8 cellular contexts compared by ENCODE assay signal in genomic region chr10:72328045-72328828, GRCh38. TPM values are rescaled to one million over a fixed set of nuclear protein-coding genes. Genes with fewer than 3 reads are reported as not detected.
DNase-seq lines count a peak whose midpoint lies in the region; ATAC-seq, FAIRE-seq and TF ChIP-seq lines count a peak whose summit lies in the region.

No MANE protein-coding gene starts in this region.

- DNase-seq in D341Med (ENCODE audit: low spot score) = peak; percentile 56
- DNase-seq in HL-60 (ENCODE audit: low read depth in 1 of 2, low spot score in 1 of 2) = peak in 1 of 2 experiments; percentile 60
- DNase-seq in T-cell = no peak
- DNase-seq in endothelial cell of umbilical vein (ENCODE audit: low read depth, low spot score) = peak; percentile 72
- peak; percentile 84 for DNase-seq in myocyte (ENCODE audit: low read depth)
- DNase-seq in aorta = peak in 1 of 2 donors; percentile 77
- DNase-seq in NCI-H446 treated with DMSO at 0.1 percent for 48 hours (lab: John Stamatoyannopoulos, UW) = no peak

- peak overlapping the region; percentile 36 to 95 for H3K27ac Mint-ChIP-seq in T-cell

- no peaks in the 10 kb centered on the region for H3K9me3 ChIP-seq in endothelial cell of umbilical vein (replicated peaks; ENCODE audit: control insufficient read depth, insufficient read depth, low read length)
- H3K9me3 ChIP-seq in aorta (ENCODE audit: control insufficient read depth, low read length) = no peaks in the 10 kb centered on the region

- WGBS in aorta, 2 donors = 11 to 16% methylated on average over 14 of the region's 14 CpGs

- BruUV-seq in endothelial cell of umbilical vein (replicated peaks; lab: Mats Ljungman, UMichigan) = no TSS peak

- TF ChIP-seq CTCF in HL-60 (IDR thresholded peaks at IDR 0.05; ENCODE audit: insufficient read depth, low read length) = no peak
- peak; percentile 61 to 70 for TF ChIP-seq CTCF in endothelial cell of umbilical vein (IDR thresholded peaks at IDR 0.05; ENCODE audit: extremely low read depth in 1 of 2, insufficient read depth in 1 of 2, low read depth in 1 of 2, low read length in 2 of 2)

- POLR2A ChIA-PET in T-cell (lab: Charles Lee) (interaction anchor here in 1 of 2 donors (0.7 kb wide), 1 partner anchor 24 kb away, joined by 3 read pairs; no protein-coding TSS in a partner anchor), endothelial cell of umbilical vein (lab: Charles Lee) (interaction anchor here (1.0 to 2.6 kb wide), 3 partner anchors 31 to 202 kb away, joined by 3 to 8 read pairs (median 3); partner anchors contain the start of gene DDIT4)

- H3K27ac ChIP-seq in HL-60 (replicated peaks) = peak overlapping the region; percentile 90
- H3K27ac ChIP-seq in endothelial cell of umbilical vein (ENCODE audit: insufficient read depth, low read depth, low read length) = peak overlapping the region; percentile 25
- H3K27ac ChIP-seq in aorta (ENCODE audit: low read depth in 1 of 2, low read length in 2 of 2) = no peak overlapping the region

- CTCF ChIA-PET in T-cell (lab: Charles Lee) (interaction anchor here in 1 of 2 donors (0.6 to 0.7 kb wide), 3 partner anchors 47 to 465 kb away, joined by 3 read pairs; no protein-coding TSS in a partner anchor), endothelial cell of umbilical vein (lab: Charles Lee) (interaction anchor here (0.6 to 12.3 kb wide), 14 partner anchors 9 to 432 kb away, joined by 3 to 214 read pairs (median 6); partner anchors contain the start of gene DDIT4)

- intact Hi-C loops in endothelial cell of umbilical vein (cut with micrococcal nuclease) (loop anchor here (1.0 to 2.0 kb wide), 5 partner anchors 55 to 280 kb away; partner anchors contain the start of gene DDIT4), aorta (cut with DNase I) (no loop called here)

- H2AFZ ChIP-seq in endothelial cell of umbilical vein (ENCODE audit: low read depth, low read length) = peak overlapping the region; percentile 67

- H3K4me3 Mint-ChIP-seq in T-cell = peak overlapping the region in 1 of 3 donors; percentile 94

- H3K27me3 ChIP-seq in HL-60 (ENCODE audit: insufficient read depth, poor library complexity, severe bottlenecking) (no peaks in the 10 kb centered on the region), endothelial cell of umbilical vein (ENCODE audit: control insufficient read depth in 2 of 2, insufficient read depth in 2 of 2, low read length in 2 of 2) (no peaks in the 10 kb centered on the region), aorta (ENCODE audit: control insufficient read depth in 1 of 2, insufficient read depth in 2 of 2, low read length in 1 of 2) (no peaks in the 10 kb centered on the region)

- H4K20me1 ChIP-seq in endothelial cell of umbilical vein (replicated peaks; ENCODE audit: control insufficient read depth, extremely low read depth, insufficient read depth, low read length) = no peaks in the 10 kb centered on the region

- ATAC-seq in T-cell (replicated peaks in 1 of 4) (no peak), aorta (ENCODE audit: low FRiP score) (peak; percentile 78), HG03175 (IDR thresholded peaks at IDR 0.05; ENCODE audit: unreplicated experiment) (no peak)

- H3K36me3 ChIP-seq in endothelial cell of umbilical vein (ENCODE audit: control insufficient read depth in 2 of 2, extremely low read depth in 1 of 2, insufficient read depth in 2 of 2, low read length in 2 of 2) (no peaks in the 10 kb centered on the region), aorta (ENCODE audit: control insufficient read depth in 1 of 2, insufficient read depth in 2 of 2, low read length in 1 of 2) (no peaks in the 10 kb centered on the region)

- H3K9ac ChIP-seq in endothelial cell of umbilical vein (replicated peaks; ENCODE audit: extremely low read depth, insufficient read depth, low read length) = no peak overlapping the region

- H3K36me3 Mint-ChIP-seq in T-cell = no peaks in the 10 kb centered on the region

- no peaks in the 10 kb centered on the region for H3K27me3 Mint-ChIP-seq in T-cell

- dilution Hi-C loops in endothelial cell of umbilical vein (cut with MboI; ENCODE audit: extremely low pct_ligation_motif_present, low sequenced_read_pairs) = no loop called here

- H3K4me2 ChIP-seq in endothelial cell of umbilical vein (ENCODE audit: insufficient read depth, low read length) = no peak overlapping the region

- H3K4me1 ChIP-seq in endothelial cell of umbilical vein (ENCODE audit: control insufficient read depth, extremely low read depth, insufficient read depth, low read length) (peaks cover 36% of the 10 kb centered on the region), aorta (ENCODE audit: control insufficient read depth in 1 of 2, insufficient read depth in 2 of 2, low read length in 2 of 2) (no peaks in the 10 kb centered on the region)

- H3K9me3 Mint-ChIP-seq in T-cell = no peaks in the 10 kb centered on the region

- no peaks in the 10 kb centered on the region for H3K9me1 ChIP-seq in endothelial cell of umbilical vein (replicated peaks; ENCODE audit: control insufficient read depth, extremely low read depth, insufficient read depth, low read length)

- H3K4me3 ChIP-seq in HL-60 (replicated peaks; ENCODE audit: insufficient read depth, low read length) = no peak overlapping the region
- no peak overlapping the region for H3K4me3 ChIP-seq in endothelial cell of umbilical vein (replicated peaks in 1 of 3; ENCODE audit: insufficient read depth in 1 of 3, low read depth in 1 of 3, low read length in 3 of 3)
- H3K4me3 ChIP-seq in aorta (ENCODE audit: low read length in 2 of 2) = no peak overlapping the region

- TF ChIP-seq POLR2A in endothelial cell of umbilical vein (IDR thresholded peaks at IDR 0.05; ENCODE audit: low read depth, low read length) = no peak

- H3K79me2 ChIP-seq in endothelial cell of umbilical vein (ENCODE audit: control insufficient read depth, insufficient read depth, low read length) = no peaks in the 10 kb centered on the region

- FAIRE-seq in endothelial cell of umbilical vein (lab: Jason Lieb, UNC) = peak; percentile 92

- peaks cover 77 to 81% (median 80%) of the 10 kb centered on the region in 3 donors for H3K4me1 Mint-ChIP-seq in T-cell

TF ChIP-seq in endothelial cell of umbilical vein, 7 proteins besides CTCF, POLR2A, EP300 and RAD21:
- TF ChIP-seq JUN (IDR thresholded peaks at IDR 0.05; ENCODE audit: borderline replicate concordance, insufficient read depth, insufficient read length, low read depth) (no peak), GATA2 (IDR thresholded peaks at IDR 0.05; ENCODE audit: insufficient read depth, insufficient read length, low read depth, low read length) (no peak), EZH2 (IDR thresholded peaks at IDR 0.05; ENCODE audit: borderline replicate concordance, low read depth, low read length, severe bottlenecking) (no peak), POLR2AphosphoS5 (IDR thresholded peaks at IDR 0.05; ENCODE audit: insufficient read depth, low read depth, low read length) (no peak), MYC (IDR thresholded peaks at IDR 0.05; ENCODE audit: low read depth, low read length) (no peak), FOS (IDR thresholded peaks at IDR 0.05; ENCODE audit: borderline replicate concordance, insufficient read depth, low read length) (no peak), MAX (IDR thresholded peaks at IDR 0.05; ENCODE audit: insufficient read depth, insufficient read length) (no peak)

RNA-seq across cellular contexts. Expression of gene DNAJB12, which starts 26.5 kb away (rescaled TPM):
- total RNA-seq in T-cell (10 to 100 TPM; 27.1 to 41.4 (median 31.2) TPM), endothelial cell of umbilical vein (44.2 and 45.2 TPM in 2 replicates), myocyte (27.1 and 30.3 TPM in 2 replicates), aorta (10 to 100 TPM; 33.1 to 34.7 TPM)
- polyA plus RNA-seq in endothelial cell of umbilical vein (25.0 and 27.2 TPM in 2 replicates), aorta (10 to 100 TPM; 12.0 to 30.3 TPM)
- polyA plus RNA-seq in endothelial cell of umbilical vein (2011; cell fraction: cytosol; rRNA removed) = 28.7 and 29.4 TPM in 2 replicates
- 47.2 and 50.5 TPM in 2 replicates for polyA plus RNA-seq in endothelial cell of umbilical vein (2011; cell fraction: nucleus; rRNA removed)
- polyA plus RNA-seq in endothelial cell of umbilical vein (2012) = 23.5 and 23.7 TPM in 2 replicates
- polyA minus RNA-seq in endothelial cell of umbilical vein = 25.7 and 28.2 TPM in 2 replicates
- polyA minus RNA-seq in endothelial cell of umbilical vein (2011; cell fraction: cytosol; rRNA and poly(A)+ RNA removed) = 20.3 TPM
- polyA minus RNA-seq in endothelial cell of umbilical vein (2011; cell fraction: nucleus; rRNA and poly(A)+ RNA removed) = 30.6 and 33.3 TPM in 2 replicates
- 41.3 TPM for polyA plus RNA-seq in myocyte (2012)

RNA-seq across cellular contexts. Expression of gene DDIT4, which starts 54.5 kb away (rescaled TPM):
- total RNA-seq in T-cell (100 to 1,000 TPM in 2 of 5 donors, 10 to 100 TPM in 3; 39.9 to 326 (median 52.1) TPM), endothelial cell of umbilical vein (53.0 and 60.4 TPM in 2 replicates), myocyte (97.0 and 97.3 TPM in 2 replicates), aorta (100 to 1,000 TPM; 104 to 126 TPM)
- polyA plus RNA-seq in endothelial cell of umbilical vein (64.2 and 65.3 TPM in 2 replicates), aorta (10 to 100 TPM; 55.9 to 96.5 TPM)
- polyA plus RNA-seq in endothelial cell of umbilical vein (2011; cell fraction: cytosol; rRNA removed) = 36.6 and 46.9 TPM in 2 replicates
- 55.1 and 67.4 TPM in 2 replicates for polyA plus RNA-seq in endothelial cell of umbilical vein (2011; cell fraction: nucleus; rRNA removed)
- polyA plus RNA-seq in endothelial cell of umbilical vein (2012) = 35.9 and 40.5 TPM in 2 replicates
- polyA minus RNA-seq in endothelial cell of umbilical vein = 64.6 and 66.6 TPM in 2 replicates
- polyA minus RNA-seq in endothelial cell of umbilical vein (2011; cell fraction: cytosol; rRNA and poly(A)+ RNA removed) = 248 TPM
- polyA minus RNA-seq in endothelial cell of umbilical vein (2011; cell fraction: nucleus; rRNA and poly(A)+ RNA removed) = 57.9 and 87.9 TPM in 2 replicates
- polyA plus RNA-seq in myocyte (2012) = 242 TPM

Comparison
In these comparisons a context has a peak if more than half of its experiments do, and no peak if none do; other contexts are left out.
1. DNase-seq: peak in D341Med (single experiment), endothelial cell of umbilical vein (single experiment) and myocyte (single experiment); none in T-cell (0 of 34) and NCI-H446 treated with DMSO at 0.1 percent for 48 hours (single experiment).
2. H3K27ac ChIP-seq: peak in HL-60 (single experiment) and endothelial cell of umbilical vein (single experiment); none in aorta (0 of 2).